8 cellular contexts compared by ENCODE assay signal in genomic region chr11:15073361-15074205, GRCh38. TPM values are rescaled to one million over a fixed set of nuclear protein-coding genes. Genes with fewer than 3 reads are reported as not detected.
DNase-seq lines count a peak whose midpoint lies in the region; ATAC-seq and TF ChIP-seq lines count a peak whose summit lies in the region.

CALCB (plus strand) TSS chr11:15073593; CDS start chr11:15074719, 1,126 bp downstream.

- no peak for ATAC-seq in GM21528 (IDR thresholded peaks at IDR 0.05; ENCODE audit: low FRiP score, unreplicated experiment)
- ATAC-seq in GM21723 (IDR thresholded peaks at IDR 0.05; ENCODE audit: unreplicated experiment) = no peak

- H3K27me3 ChIP-seq in BJ (ENCODE audit: control insufficient read depth, insufficient read depth, low read length) = peaks cover 21% of the 10 kb centered on the region

- DNase-seq in BJ (ENCODE audit: low read depth) (no peak), NCI-H1092 (lab: John Stamatoyannopoulos, UW) (peak; percentile 53), head of caudate nucleus (peak in 27 of 42 donors; percentile 11 to 52 (median 28)), retinal pigment epithelial cell (ENCODE audit: low read depth) (no peak), NCI-H446 treated with DMSO at 0.1 percent for 48 hours (lab: John Stamatoyannopoulos, UW) (no peak)
- peak; percentile 40 for DNase-seq in activated T-cell treated with anti-CD3 and anti-CD28 coated beads, Interleukin-2, amount 50 U/mL, for 1 hour

- TF ChIP-seq CTCF in BJ (IDR thresholded peaks at IDR 0.05; ENCODE audit: insufficient read depth, low read depth, low read length) (no peak), retinal pigment epithelial cell (conservative IDR thresholded peaks at IDR 0.05; ENCODE audit: low read depth, low read length) (no peak)

- CTCF ChIA-PET in BJ (lab: Yijun Ruan, JAX) = interaction anchor here (0.8 to 8.2 kb wide), 18 partner anchors 11 to 284 kb away, joined by 3 to 129 read pairs (median 4); no protein-coding TSS in a partner anchor

- H3K4me3 ChIP-seq in BJ (ENCODE audit: low read depth, low read length) (peak within 1 kb of the TSS; percentile 17), retinal pigment epithelial cell (ENCODE audit: low read length) (peak within 1 kb of the TSS; percentile 43)

- H3K36me3 ChIP-seq in BJ (ENCODE audit: control insufficient read depth, insufficient read depth, low read length) = no peaks in the 10 kb centered on the region

- intact Hi-C loops in head of caudate nucleus (cut with DNase I) = no loop called here

- POLR2A ChIA-PET in BJ (lab: Charles Lee) = no interaction called here

RNA-seq across cellular contexts. Expression of gene CALCB, which starts in this region (rescaled TPM):
- not detected in 2 replicates for polyA plus RNA-seq in BJ (2011; rRNA removed)
- polyA minus RNA-seq in BJ (2011; rRNA and poly(A)+ RNA removed) = not detected in 2 replicates

Comparison
In these comparisons a context has a peak if more than half of its experiments do, and no peak if none do; other contexts are left out.
1. DNase-seq: peak in NCI-H1092 (single experiment), activated T-cell treated with anti-CD3 and anti-CD28 coated beads, Interleukin-2, amount 50 U/mL, for 1 hour (single experiment) and head of caudate nucleus (27 of 42); none in BJ (single experiment), retinal pigment epithelial cell (single experiment) and NCI-H446 treated with DMSO at 0.1 percent for 48 hours (single experiment).